ENCODE assay signal across 1 cellular context in genomic region chr2:197310271-197310939, GRCh38.
TF ChIP-seq lines count a peak whose summit lies in the region.

TSS of gene ANKRD44 (minus strand) at chr2:197310780. CDS start at chr2:197310604, 176 bp downstream.

TF ChIP-seq in HepG2, 621 proteins besides CTCF, POLR2A, EP300 and RAD21 (continued from another document and continues in another):
- TF ChIP-seq ZNF318 (CRISPR knock-in tag; IDR thresholded peaks at IDR 0.05) (0 out of 2 replicates have a peak, but pooled peaks have one; percentile 32), KLF16 (CRISPR knock-in tag; IDR thresholded peaks at IDR 0.05) (0 out of 4 replicates have a peak, but pooled peaks of 1 of the 2 experiments have one; percentile 44), ZBTB2 (CRISPR knock-in tag; IDR thresholded peaks at IDR 0.05; ENCODE audit: low read depth) (no peak), ZNF558 (CRISPR knock-in tag; IDR thresholded peaks at IDR 0.05; ENCODE audit: borderline replicate concordance) (no peak), FOXC1 (CRISPR knock-in tag; IDR thresholded peaks at IDR 0.05; ENCODE audit: borderline replicate concordance) (peak; percentile 26; the same call in 1 of the 2 replicates), UBTF (CRISPR knock-in tag; IDR thresholded peaks at IDR 0.05) (peak; percentile 85), POLR2AphosphoS5 (IDR thresholded peaks at IDR 0.05; ENCODE audit: low read depth, low read length) (no peak), ZNF20 (CRISPR knock-in tag; IDR thresholded peaks at IDR 0.05) (no peak), ZBTB14 (CRISPR knock-in tag; IDR thresholded peaks at IDR 0.05) (peak; percentile 64; the same call in 1 of the 2 replicates), FOXO1 (CRISPR knock-in tag; IDR thresholded peaks at IDR 0.05) (no peak; the same call in 1 of the 2 replicates), MEIS1 (CRISPR knock-in tag; IDR thresholded peaks at IDR 0.05; ENCODE audit: borderline replicate concordance) (peak; percentile 50; the same call in 1 of the 2 replicates), ZNF225 (CRISPR knock-in tag; IDR thresholded peaks at IDR 0.05) (0 out of 2 replicates have a peak, but pooled peaks have one; percentile 55), XBP1 (CRISPR knock-in tag; IDR thresholded peaks at IDR 0.05) (no peak), RBM22 (optimal IDR thresholded peaks at IDR 0.05; ENCODE audit: low read length) (no peak), ATM (IDR thresholded peaks at IDR 0.05; ENCODE audit: borderline replicate concordance) (no peak), JUNB (CRISPR knock-in tag; IDR thresholded peaks at IDR 0.05; ENCODE audit: borderline replicate concordance) (no peak), PAWR (CRISPR knock-in tag; IDR thresholded peaks at IDR 0.05; ENCODE audit: borderline replicate concordance) (0 out of 2 replicates have a peak, but pooled peaks have one; percentile 36), ZNF609 (CRISPR knock-in tag; IDR thresholded peaks at IDR 0.05; ENCODE audit: borderline replicate concordance) (0 out of 2 replicates have a peak, but pooled peaks have one; percentile 31), KDM2A (CRISPR knock-in tag; IDR thresholded peaks at IDR 0.05; ENCODE audit: borderline replicate concordance, low read depth) (peak; percentile 47; the same call in 1 of the 2 replicates), STAT6 (CRISPR knock-in tag; IDR thresholded peaks at IDR 0.05; ENCODE audit: borderline replicate concordance) (no peak), MEF2D (CRISPR knock-in tag; IDR thresholded peaks at IDR 0.05) (no peak), HMGXB4 (CRISPR knock-in tag; IDR thresholded peaks at IDR 0.05; ENCODE audit: borderline replicate concordance in 1 of 2, low read depth in 1 of 2) (peak; percentile 37 to 68; a peak in 2 of 4 replicates), SRY (CRISPR knock-in tag; IDR thresholded peaks at IDR 0.05) (no peak), ZNF629 (CRISPR knock-in tag; conservative IDR thresholded peaks at IDR 0.05) (no peak), TMF1 (CRISPR knock-in tag; IDR thresholded peaks at IDR 0.05; ENCODE audit: low read depth) (no peak; the same call in 1 of the 2 replicates), ZNF326 (CRISPR knock-in tag; IDR thresholded peaks at IDR 0.05; ENCODE audit: borderline replicate concordance) (no peak), ZNF512 (CRISPR knock-in tag; IDR thresholded peaks at IDR 0.05) (no peak)
